Comparison of ENCODE assay signal across 16 cellular contexts in the genomic region with DNA sequence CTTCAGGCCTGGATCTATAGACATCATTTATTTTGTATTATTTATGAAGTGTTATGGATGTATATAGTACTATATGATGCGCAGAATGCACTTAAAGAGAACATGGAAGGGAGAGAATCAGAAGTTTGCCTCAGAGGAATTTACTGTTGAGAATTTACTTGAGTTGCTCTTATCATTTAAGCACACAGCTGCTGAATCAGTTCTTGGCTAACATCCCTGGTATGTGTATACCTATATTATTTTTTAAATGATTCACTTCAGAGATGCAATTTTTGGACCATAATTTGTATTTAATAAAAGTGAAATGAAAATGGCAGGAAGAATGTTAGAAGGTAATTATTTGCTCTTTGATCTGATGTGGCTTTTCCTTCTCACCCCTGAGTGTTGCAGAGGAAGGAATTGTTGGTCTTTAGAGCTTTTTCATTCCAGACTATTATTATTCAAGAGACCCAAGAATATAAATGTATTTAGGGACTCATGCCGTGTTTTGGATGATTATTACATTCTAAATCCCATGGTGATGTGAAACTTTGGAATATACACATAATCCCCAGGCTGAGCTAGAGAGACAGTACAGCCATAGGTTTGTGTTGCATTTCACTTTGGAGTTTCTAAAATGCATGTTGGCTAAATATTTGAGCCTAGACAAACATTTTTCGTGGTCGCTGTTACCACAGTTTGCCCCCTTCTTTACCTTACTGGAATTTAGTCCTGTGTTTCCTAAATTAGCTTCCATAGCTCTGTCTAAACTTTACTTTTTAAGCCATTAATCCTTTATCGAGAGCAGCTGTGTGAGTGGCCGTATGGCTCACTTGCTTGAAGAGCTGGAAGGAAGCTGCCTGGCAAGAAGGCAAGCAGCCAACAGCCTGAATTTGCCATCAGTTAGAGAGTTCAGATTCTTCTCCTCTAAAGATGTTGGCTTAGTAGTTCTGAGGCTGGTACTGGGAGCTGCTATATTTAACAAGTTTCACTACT.
DNase-seq lines count a peak whose midpoint lies in the region; ATAC-seq and TF ChIP-seq lines count a peak whose summit lies in the region.
"Had no signal": no experiment of that assay in that cellular context is flagged by ENCODE, and none has a peak within 500 bp of the region (broad histone marks: within the 10 kb centered on the region; RNA-seq: fewer than 3 reads in every experiment).

No MANE protein-coding gene starts in this region.

- H3K27me3 Mint-ChIP-seq in nephron (ENCODE audit: low read depth), result no peaks in the 10 kb centered on the region
- no peaks in the 10 kb centered on the region for H3K27me3 Mint-ChIP-seq in stimulated activated naive B cell treated with anti-CD40 and anti-IgM and Interleukin-4, amounts not matched to agents 10 μg/mL and 1 μg/mL and 100 μg/mL, for 72 hours
- H3K27me3 Mint-ChIP-seq: activated B cell treated with CpG ODN at 0.5 μM for 24 hours; activated naive CD8-positive, alpha-beta T cell treated with anti-CD3 and anti-CD28 coated beads, Interleukin-2, amount 10 ng/mL, durations not matched to agents 7 days and 5 days; dendritic cell treated with granulocyte-macrophage colony-stimulating factor and Interleukin-4, amounts not matched to agents 40 ng/mL and 50 ng/mL, for 4 days had no signal

- no peak for ATAC-seq in stimulated activated naive B cell treated with anti-CD40 and anti-IgM and Interleukin-4, amounts not matched to agents 10 μg/mL and 1 μg/mL and 100 μg/mL, for 72 hours (replicated peaks)
- ATAC-seq in HG03342 (IDR thresholded peaks at IDR 0.05; ENCODE audit: unreplicated experiment), result no peak

- H3K4me3 Mint-ChIP-seq in nephron, result no peak overlapping the region
- no peak overlapping the region for H3K4me3 Mint-ChIP-seq in stimulated activated naive B cell treated with anti-CD40 and anti-IgM and Interleukin-4, amounts not matched to agents 10 μg/mL and 1 μg/mL and 100 μg/mL, for 72 hours
- H3K4me3 Mint-ChIP-seq: activated B cell treated with CpG ODN at 0.5 μM for 24 hours; activated naive CD8-positive, alpha-beta T cell treated with anti-CD3 and anti-CD28 coated beads, Interleukin-2, amount 10 ng/mL, durations not matched to agents 7 days and 5 days; dendritic cell treated with granulocyte-macrophage colony-stimulating factor and Interleukin-4, amounts not matched to agents 40 ng/mL and 50 ng/mL, for 4 days had no signal

- H3K4me1 Mint-ChIP-seq in nephron, result peaks cover 54% of the 10 kb centered on the region
- H3K4me1 Mint-ChIP-seq in stimulated activated naive B cell treated with anti-CD40 and anti-IgM and Interleukin-4, amounts not matched to agents 10 μg/mL and 1 μg/mL and 100 μg/mL, for 72 hours, result no peaks in the 10 kb centered on the region
- H3K4me1 Mint-ChIP-seq: activated B cell treated with CpG ODN at 0.5 μM for 24 hours; activated naive CD8-positive, alpha-beta T cell treated with anti-CD3 and anti-CD28 coated beads, Interleukin-2, amount 10 ng/mL, durations not matched to agents 7 days and 5 days had no signal

- no peak overlapping the region for H3K4me3 ChIP-seq in choroid plexus epithelial cell (ENCODE audit: low read depth, low read length)
- H3K4me3 ChIP-seq: suprapubic skin had no signal

- H3K9me3 Mint-ChIP-seq in nephron, result peaks cover 10% of the 10 kb centered on the region
- peaks cover 0 to 6% of the 10 kb centered on the region in 2 donors for H3K9me3 Mint-ChIP-seq in stimulated activated naive B cell treated with anti-CD40 and anti-IgM and Interleukin-4, amounts not matched to agents 10 μg/mL and 1 μg/mL and 100 μg/mL, for 72 hours
- H3K9me3 Mint-ChIP-seq: activated B cell treated with CpG ODN at 0.5 μM for 24 hours; activated naive CD8-positive, alpha-beta T cell treated with anti-CD3 and anti-CD28 coated beads, Interleukin-2, amount 10 ng/mL, durations not matched to agents 7 days and 5 days had no signal

- DNase-seq in AG08396 (ENCODE audit: low spot score) (peak; percentile 26), LHCN-M2 (ENCODE audit: low read depth) (peak; percentile 84), choroid plexus epithelial cell (ENCODE audit: low read depth) (peak; percentile 83), NCI-H69 (lab: John Stamatoyannopoulos, UW) (no peak)
- DNase-seq in stimulated activated naive B cell treated with anti-CD40 and anti-IgM and Interleukin-4, amounts not matched to agents 10 μg/mL and 1 μg/mL and 100 μg/mL, for 72 hours, result no peak
- DNase-seq in activated naive CD4-positive, alpha-beta T cell (lab: John Stamatoyannopoulos, UW), result no peak
- DNase-seq: activated B cell treated with CpG ODN at 0.5 μM for 24 hours; activated CD8-positive, alpha-beta memory T cell treated with anti-CD3 and anti-CD28 coated beads, Interleukin-2, amount 50 U/mL, for 48 hours; activated naive CD8-positive, alpha-beta T cell treated with anti-CD3 and anti-CD28 coated beads, Interleukin-2, amount 10 ng/mL, durations not matched to agents 7 days and 5 days; NCI-H1048; OCI-M1; stimulated activated CD4-positive, alpha-beta T cell treated with anti-CD3 and anti-CD28 coated beads, Interleukin-12 subunit alpha, Interleukin-12 subunit beta, amount 100 ng/mL, for 4 hours had no signal

- TF ChIP-seq CTCF in choroid plexus epithelial cell (conservative IDR thresholded peaks at IDR 0.05; ENCODE audit: low read depth, low read length) (no peak), nephron (IDR thresholded peaks at IDR 0.05; ENCODE audit: unreplicated experiment in 3 of 3) (no peak)

- peaks cover 12% of the 10 kb centered on the region for H3K36me3 Mint-ChIP-seq in nephron (ENCODE audit: low read depth)
- no peaks in the 10 kb centered on the region for H3K36me3 Mint-ChIP-seq in stimulated activated naive B cell treated with anti-CD40 and anti-IgM and Interleukin-4, amounts not matched to agents 10 μg/mL and 1 μg/mL and 100 μg/mL, for 72 hours
- H3K36me3 Mint-ChIP-seq: activated naive CD8-positive, alpha-beta T cell treated with anti-CD3 and anti-CD28 coated beads, Interleukin-2, amount 10 ng/mL, durations not matched to agents 7 days and 5 days had no signal

- peak overlapping the region; percentile 36 to 68 (median 49) for H3K27ac Mint-ChIP-seq in nephron
- no peak overlapping the region for H3K27ac Mint-ChIP-seq in stimulated activated naive B cell treated with anti-CD40 and anti-IgM and Interleukin-4, amounts not matched to agents 10 μg/mL and 1 μg/mL and 100 μg/mL, for 72 hours
- H3K27ac Mint-ChIP-seq: activated B cell treated with CpG ODN at 0.5 μM for 24 hours; activated naive CD8-positive, alpha-beta T cell treated with anti-CD3 and anti-CD28 coated beads, Interleukin-2, amount 10 ng/mL, durations not matched to agents 7 days and 5 days; dendritic cell treated with granulocyte-macrophage colony-stimulating factor and Interleukin-4, amounts not matched to agents 40 ng/mL and 50 ng/mL, for 4 days had no signal

Comparison
In these comparisons a context has a peak if more than half of its experiments do, and no peak if none do; other contexts are left out.
1. DNase-seq: peak in AG08396 (single experiment), LHCN-M2 (single experiment) and choroid plexus epithelial cell (single experiment); none in stimulated activated naive B cell treated with anti-CD40 and anti-IgM and Interleukin-4, amounts not matched to agents 10 μg/mL and 1 μg/mL and 100 μg/mL, for 72 hours (single experiment), activated naive CD4-positive, alpha-beta T cell (0 of 4) and NCI-H69 (single experiment).